21 cellular contexts compared by ENCODE assay signal in genomic region chr6:129195666-129196065, GRCh38.
DNase-seq lines count a peak whose midpoint lies in the region; ATAC-seq and TF ChIP-seq lines count a peak whose summit lies in the region.
"Had no signal": no experiment of that assay in that cellular context is flagged by ENCODE, and none has a peak within 500 bp of the region (broad histone marks: within the 10 kb centered on the region; RNA-seq: fewer than 3 reads in every experiment).

No MANE protein-coding gene starts in this region.

- POLR2A ChIA-PET in MCF 10A (lab: Yijun Ruan, JAX), result no interaction called here

- H3K4ac ChIP-seq in mesendoderm (ENCODE audit: low read depth, low read length), result no peak overlapping the region

- no peak overlapping the region for H3K56ac ChIP-seq in mesendoderm (ENCODE audit: low read length)

- intact Hi-C loops in left ventricle myocardium inferior (cut with micrococcal nuclease) (no loop called here), left ventricle myocardium superior (cut with micrococcal nuclease) (no loop called here), dorsolateral prefrontal cortex (cut with DNase I) (no loop called here), MCF 10A (cut with micrococcal nuclease) (no loop called here)

- peaks cover 21% of the 10 kb centered on the region for H3K27me3 Mint-ChIP-seq in MCF 10A (ENCODE audit: insufficient read depth, unreplicated experiment)

- no peak overlapping the region for H3K27ac Mint-ChIP-seq in MCF 10A (ENCODE audit: low read depth, unreplicated experiment)
- H3K27ac Mint-ChIP-seq: activated naive CD8-positive, alpha-beta T cell treated with anti-CD3 and anti-CD28 coated beads, Interleukin-2, amount 50 U/mL, for 24 hours had no signal

- H4K8ac ChIP-seq in mesendoderm (ENCODE audit: low read depth, low read length), result no peak overlapping the region

- no peak overlapping the region for H4K5ac ChIP-seq in mesendoderm (ENCODE audit: low read length)

- H2BK5ac ChIP-seq in mesendoderm (ENCODE audit: low read length), result no peak overlapping the region

- no peaks in the 10 kb centered on the region for H3K9me3 Mint-ChIP-seq in MCF 10A (ENCODE audit: unreplicated experiment)
- H3K9me3 Mint-ChIP-seq: activated naive CD8-positive, alpha-beta T cell treated with anti-CD3 and anti-CD28 coated beads, Interleukin-2, amount 50 U/mL, for 24 hours; neural crest cell had no signal

- H3K9me3 ChIP-seq in left ventricle myocardium inferior (replicated peaks), result no peaks in the 10 kb centered on the region
- H3K9me3 ChIP-seq: psoas muscle, uterus had no signal

- no peaks in the 10 kb centered on the region for H3K79me1 ChIP-seq in mesendoderm (ENCODE audit: low read length)

- H2BK15ac ChIP-seq in mesendoderm (replicated peaks; ENCODE audit: low read depth), result no peak overlapping the region

- no peaks in the 10 kb centered on the region for H3K4me1 Mint-ChIP-seq in MCF 10A (ENCODE audit: insufficient read depth, unreplicated experiment)
- H3K4me1 Mint-ChIP-seq: activated naive CD8-positive, alpha-beta T cell treated with anti-CD3 and anti-CD28 coated beads, Interleukin-2, amount 50 U/mL, for 24 hours had no signal

- H3K9ac ChIP-seq in mesendoderm (ENCODE audit: low read length), result no peak overlapping the region

- H3K4me2 ChIP-seq in mesendoderm (ENCODE audit: low read length), result no peak overlapping the region

- ATAC-seq in left ventricle myocardium superior, result no peak
- no peak for ATAC-seq in HG03159 (IDR thresholded peaks at IDR 0.05; ENCODE audit: unreplicated experiment)
- ATAC-seq: activated naive CD8-positive, alpha-beta T cell treated with anti-CD3 and anti-CD28 coated beads, Interleukin-2, amount 50 U/mL, for 24 hours; psoas muscle had no signal

- CTCF ChIA-PET in MCF 10A (lab: Yijun Ruan, JAX), result interaction anchor here (0.5 to 0.7 kb wide), 3 partner anchors 46 to 1555 kb away, joined by 3 to 4 read pairs (median 3); no protein-coding TSS in a partner anchor

- H3K36me3 Mint-ChIP-seq in MCF 10A (ENCODE audit: insufficient read depth, unreplicated experiment), result no peaks in the 10 kb centered on the region

- no peaks in the 10 kb centered on the region for H3K79me2 ChIP-seq in mesendoderm (ENCODE audit: control insufficient read depth, insufficient read depth, low read length)

- H3K27me3 ChIP-seq in left ventricle myocardium inferior (ENCODE audit: low read depth), result no peaks in the 10 kb centered on the region
- no peaks in the 10 kb centered on the region for H3K27me3 ChIP-seq in dorsolateral prefrontal cortex
- H3K27me3 ChIP-seq in mesendoderm (ENCODE audit: insufficient read depth, low read length, poor library complexity), result no peaks in the 10 kb centered on the region
- H3K27me3 ChIP-seq: uterus had no signal

- no peak overlapping the region for H3K18ac ChIP-seq in mesendoderm (ENCODE audit: low read length)

- H3K27ac ChIP-seq in left ventricle myocardium inferior (replicated peaks), result peak overlapping the region; percentile 33
- H3K27ac ChIP-seq in dorsolateral prefrontal cortex, result peak overlapping the region in 38 of 59 donors; percentile 1 to 71 (median 37)
- H3K27ac ChIP-seq in mesendoderm (ENCODE audit: low read depth, low read length), result no peak overlapping the region
- H3K27ac ChIP-seq: C4-2B, epithelial cell of prostate, psoas muscle had no signal

- H2BK120ac ChIP-seq in mesendoderm (ENCODE audit: low read depth, low read length), result no peak overlapping the region

- peaks cover 24% of the 10 kb centered on the region for H3K4me1 ChIP-seq in left ventricle myocardium inferior
- no peaks in the 10 kb centered on the region for H3K4me1 ChIP-seq in mesendoderm (ENCODE audit: control insufficient read depth, low read depth, low read length)
- H3K4me1 ChIP-seq: psoas muscle, uterus had no signal

- DNase-seq in left ventricle myocardium inferior (no peak), left ventricle myocardium superior (no peak), dorsolateral prefrontal cortex (no peak), mesendoderm (peak; percentile 46), NCI-H1048 (lab: John Stamatoyannopoulos, UW) (no peak), MCF 10A (ENCODE audit: unreplicated experiment) (no peak), SW 1271 (lab: John Stamatoyannopoulos, UW) (no peak)
- DNase-seq: activated CD8-positive, alpha-beta memory T cell treated with anti-CD3 and anti-CD28 coated beads, Interleukin-2, amount 50 U/mL, for 48 hours; activated naive CD8-positive, alpha-beta T cell treated with anti-CD3 and anti-CD28 coated beads, Interleukin-2, amount 50 U/mL, for 24 hours; GDM1; left cardiac atrium; NCI-H1436; NCI-H2171; psoas muscle; SIG-M5; small intestine; uterus had no signal

- H3K4me3 ChIP-seq in left ventricle myocardium inferior (no peak overlapping the region), dorsolateral prefrontal cortex (no peak overlapping the region), mesendoderm (ENCODE audit: low read length) (no peak overlapping the region)
- H3K4me3 ChIP-seq: psoas muscle, uterus had no signal

- no TSS peak for BruUV-seq in MCF 10A (replicated peaks; lab: Mats Ljungman, UMichigan)

- H3K36me3 ChIP-seq in left ventricle myocardium inferior, result peaks cover 38% of the 10 kb centered on the region
- no peaks in the 10 kb centered on the region for H3K36me3 ChIP-seq in mesendoderm (ENCODE audit: control insufficient read depth, insufficient read depth, low read length)

- TF ChIP-seq CTCF in left ventricle myocardium inferior (IDR thresholded peaks at IDR 0.05; ENCODE audit: borderline replicate concordance) (no peak), dorsolateral prefrontal cortex (IDR thresholded peaks at IDR 0.05 in 54 of 56, conservative IDR thresholded peaks at IDR 0.05 in 2 of 56; ENCODE audit: low read depth in 1 of 56, partially characterized antibody in 56 of 56) (peak in 4 of 56 donors; percentile 5 to 23 (median 7)), MCF 10A (IDR thresholded peaks at IDR 0.05; ENCODE audit: unreplicated experiment) (no peak)

- no peak overlapping the region for H2AK5ac ChIP-seq in mesendoderm (ENCODE audit: low read length)

- no peak overlapping the region for H3K4me3 Mint-ChIP-seq in MCF 10A (ENCODE audit: unreplicated experiment)
- H3K4me3 Mint-ChIP-seq: activated naive CD8-positive, alpha-beta T cell treated with anti-CD3 and anti-CD28 coated beads, Interleukin-2, amount 50 U/mL, for 24 hours; neural crest cell had no signal

- H3K23ac ChIP-seq in mesendoderm (ENCODE audit: low read length), result no peak overlapping the region
